Comparison of ENCODE assay signal across 8 cellular contexts in genomic region chr6:77368660-77369313, GRCh38.
DNase-seq lines count a peak whose midpoint lies in the region; ATAC-seq and TF ChIP-seq lines count a peak whose summit lies in the region.
"Had no signal": no experiment of that assay in that cellular context is flagged by ENCODE, and none has a peak within 500 bp of the region (broad histone marks: within the 10 kb centered on the region; RNA-seq: fewer than 3 reads in every experiment).

No MANE protein-coding gene starts in this region.

- peak; percentile 86 for ATAC-seq in upper lobe of right lung

- H3K4me1 ChIP-seq in esophagus muscularis mucosa (no peaks in the 10 kb centered on the region), mesenchymal stem cell (ENCODE audit: control insufficient read depth, insufficient read depth, low read depth, low read length) (no peaks in the 10 kb centered on the region), upper lobe of right lung (no peaks in the 10 kb centered on the region)

- peak overlapping the region; percentile 33 for H2AFZ ChIP-seq in mesenchymal stem cell (ENCODE audit: low read depth, low read length)

- no peak overlapping the region for H3K14ac ChIP-seq in mesenchymal stem cell (ENCODE audit: low read length in 2 of 2)

- no peak overlapping the region for H2BK12ac ChIP-seq in mesenchymal stem cell (ENCODE audit: low read length in 2 of 2)

- H2BK15ac ChIP-seq in mesenchymal stem cell (ENCODE audit: low read depth, poor library complexity, severe bottlenecking): no peak overlapping the region

- peak overlapping the region in 1 of 2 experiments; percentile 9 for H3K23ac ChIP-seq in mesenchymal stem cell (ENCODE audit: low read length in 2 of 2)

- H3K27me3 ChIP-seq in esophagus muscularis mucosa: no peaks in the 10 kb centered on the region
- no peaks in the 10 kb centered on the region for H3K27me3 ChIP-seq in mesenchymal stem cell (ENCODE audit: control insufficient read depth in 1 of 2, insufficient read depth in 1 of 2, low read length in 2 of 2)
- no peaks in the 10 kb centered on the region for H3K27me3 ChIP-seq in upper lobe of right lung
- no peaks in the 10 kb centered on the region for H3K27me3 ChIP-seq in WERI-Rb-1 (ENCODE audit: insufficient read depth, low read depth, severe bottlenecking)

- no peak overlapping the region for H2AK5ac ChIP-seq in mesenchymal stem cell (ENCODE audit: low read length, severe bottlenecking)

- peak overlapping the region; percentile 21 for H2BK120ac ChIP-seq in mesenchymal stem cell (ENCODE audit: low read depth, low read length)

- H3K9me3 ChIP-seq in esophagus muscularis mucosa: no peaks in the 10 kb centered on the region
- no peaks in the 10 kb centered on the region for H3K9me3 ChIP-seq in mesenchymal stem cell (ENCODE audit: control insufficient read depth, low read length)
- no peaks in the 10 kb centered on the region for H3K9me3 ChIP-seq in upper lobe of right lung
- H3K9me3 ChIP-seq in WERI-Rb-1 (ENCODE audit: severe bottlenecking): no peaks in the 10 kb centered on the region

- H2BK5ac ChIP-seq in mesenchymal stem cell (ENCODE audit: low read depth, low read length, poor library complexity, severe bottlenecking): no peak overlapping the region

- peak overlapping the region; percentile 63 for H4K8ac ChIP-seq in mesenchymal stem cell (ENCODE audit: low read length)

- 45% methylated on average over 20 of the region's 20 CpGs for WGBS in esophagus muscularis mucosa
- WGBS in mesenchymal stem cell: 0% methylated on average over 13 of the region's 20 CpGs

- peaks cover 8% of the 10 kb centered on the region for H3K79me1 ChIP-seq in mesenchymal stem cell (replicated peaks; ENCODE audit: low read length, poor library complexity, severe bottlenecking)

- peak overlapping the region; percentile 15 to 23 for H3K18ac ChIP-seq in mesenchymal stem cell (ENCODE audit: low read depth in 1 of 2, low read length in 2 of 2)

- TF ChIP-seq EP300 in esophagus muscularis mucosa (IDR thresholded peaks at IDR 0.05): no peak

- intact Hi-C loops in esophagus muscularis mucosa (cut with DNase I) (no loop called here), upper lobe of right lung (cut with DNase I) (no loop called here)

- peak overlapping the region in 3 of 4 donors; percentile 39 to 54 (median 44) for H3K27ac ChIP-seq in esophagus muscularis mucosa (replicated peaks in 1 of 4)
- H3K27ac ChIP-seq in mesenchymal stem cell (ENCODE audit: low read length, poor library complexity, severe bottlenecking): peak overlapping the region; percentile 70
- H3K27ac ChIP-seq in upper lobe of right lung: no peak overlapping the region
- no peak overlapping the region for H3K27ac ChIP-seq in WERI-Rb-1

- peak overlapping the region; percentile 49 for H3K4me2 ChIP-seq in mesenchymal stem cell (ENCODE audit: low read length, poor library complexity, severe bottlenecking)

- H4K91ac ChIP-seq in mesenchymal stem cell (ENCODE audit: low read length): no peak overlapping the region

- H3K4me3 ChIP-seq in esophagus muscularis mucosa (peak overlapping the region; percentile 45 to 58 (median 54)), mesenchymal stem cell (ENCODE audit: insufficient read depth in 1 of 2, low read depth in 1 of 2, low read length in 2 of 2) (peak overlapping the region; percentile 65 to 77), upper lobe of right lung (peak overlapping the region; percentile 56), WERI-Rb-1 (ENCODE audit: low read depth, low read length) (no peak overlapping the region)

- TF ChIP-seq CTCF in esophagus muscularis mucosa (IDR thresholded peaks at IDR 0.05): no peak
- TF ChIP-seq CTCF in upper lobe of right lung (IDR thresholded peaks at IDR 0.05): no peak
- no peak for TF ChIP-seq CTCF in WERI-Rb-1 (IDR thresholded peaks at IDR 0.05; ENCODE audit: low read depth, low read length)

- no peaks in the 10 kb centered on the region for H3K36me3 ChIP-seq in esophagus muscularis mucosa
- no peaks in the 10 kb centered on the region for H3K36me3 ChIP-seq in mesenchymal stem cell (ENCODE audit: control insufficient read depth in 1 of 2, insufficient read depth in 2 of 2, low read depth in 1 of 2, low read length in 2 of 2)
- no peaks in the 10 kb centered on the region for H3K36me3 ChIP-seq in upper lobe of right lung
- H3K36me3 ChIP-seq in WERI-Rb-1: no peaks in the 10 kb centered on the region

- DNase-seq in MV-4-11 (lab: John Stamatoyannopoulos, UW) (peak; percentile 39), esophagus muscularis mucosa (ENCODE audit: extremely low spot score) (no peak), mesenchymal stem cell (peak; percentile 68), upper lobe of right lung (peak; percentile 78), HUDEP-2 (lab: John Stamatoyannopoulos, UW; ENCODE audit: unreplicated experiment in 76 of 76) (no peak), WERI-Rb-1 (no peak), AG08395 (ENCODE audit: low spot score) (no peak)
- DNase-seq: NCI-H226 had no signal

- H3K9ac ChIP-seq in mesenchymal stem cell (ENCODE audit: low read length): peak overlapping the region; percentile 72

- H3K4ac ChIP-seq in mesenchymal stem cell (ENCODE audit: low read depth in 1 of 2, low read length in 2 of 2): peak overlapping the region in 1 of 2 experiments; percentile 17

- no peak for TF ChIP-seq POLR2A in esophagus muscularis mucosa (IDR thresholded peaks at IDR 0.05; ENCODE audit: low read depth)

Comparison
In these comparisons a context has a peak if more than half of its experiments do, and no peak if none do; other contexts are left out.
1. DNase-seq: peak in MV-4-11 (single experiment), mesenchymal stem cell (single experiment) and upper lobe of right lung (single experiment); none in esophagus muscularis mucosa (single experiment), HUDEP-2 (0 of 76), WERI-Rb-1 (single experiment) and AG08395 (single experiment).
2. H3K27ac ChIP-seq: peak in esophagus muscularis mucosa (3 of 4) and mesenchymal stem cell (single experiment); none in upper lobe of right lung (single experiment) and WERI-Rb-1 (single experiment).